14 cellular contexts compared by ENCODE assay signal in the genomic region with DNA sequence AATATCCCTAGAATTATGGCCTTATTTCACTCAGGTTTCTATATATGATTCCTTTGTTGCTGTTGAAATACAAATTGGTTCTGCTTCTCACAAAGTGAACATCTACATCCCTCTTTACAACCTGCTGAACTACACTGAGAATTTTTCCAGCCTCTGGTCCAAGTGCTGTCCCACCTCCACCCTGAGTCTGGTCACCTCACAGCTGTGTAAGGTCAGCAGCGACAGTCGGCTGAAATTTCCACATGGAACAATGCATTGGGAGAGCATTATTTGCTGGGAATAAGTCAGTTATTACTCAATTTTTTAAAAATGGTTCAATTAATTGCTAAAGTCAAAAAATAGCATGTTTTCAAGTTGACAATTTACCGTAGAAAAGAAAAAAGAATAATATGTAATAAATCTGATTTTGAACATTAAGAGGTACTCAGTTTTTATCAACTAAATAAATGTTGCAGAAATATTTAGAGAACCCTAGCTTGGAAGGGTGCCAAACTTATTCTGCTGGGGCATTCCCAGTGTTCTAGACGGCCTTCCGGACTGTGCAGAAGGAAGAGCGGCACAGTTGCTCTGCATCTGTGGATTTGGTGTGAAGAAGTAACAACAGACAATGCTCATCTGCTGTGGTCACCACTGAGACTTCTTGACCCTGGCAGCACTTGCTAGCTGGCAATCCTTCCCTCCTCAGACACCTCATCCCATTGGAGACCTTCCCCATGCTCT. TPM values are rescaled to one million over a fixed set of nuclear protein-coding genes. Genes with fewer than 3 reads are reported as not detected.
DNase-seq lines count a peak whose midpoint lies in the region; ATAC-seq, FAIRE-seq and TF ChIP-seq lines count a peak whose summit lies in the region.
"Had no signal": no experiment of that assay in that cellular context is flagged by ENCODE, and none has a peak within 500 bp of the region (broad histone marks: within the 10 kb centered on the region; RNA-seq: fewer than 3 reads in every experiment).

No MANE protein-coding gene starts in this region.

- DNase-seq in left ventricle myocardium inferior (no peak), heart right ventricle (no peak), immature natural killer cell (no peak), aorta (no peak), cerebellar nuclear complex (lab: John Stamatoyannopoulos, UW) (no peak), kidney (no peak), NCI-H146 treated with DMSO at 0.1 percent for 48 hours (lab: John Stamatoyannopoulos, UW; ENCODE audit: unreplicated experiment) (no peak)
- DNase-seq in activated CD4-positive, alpha-beta memory T cell treated with anti-CD3 and anti-CD28 coated beads for 36 hours, result no peak
- DNase-seq: activated CD4-positive, alpha-beta T cell treated with anti-CD3 and anti-CD28 coated beads for 1 hour; cortex of kidney; H9; NCI-H2171 treated with DMSO at 0.1 percent for 48 hours; OCI-M1 had no signal

- H3K4me3 ChIP-seq in left ventricle myocardium inferior, result peak overlapping the region; percentile 58
- H3K4me3 ChIP-seq in heart right ventricle, result peak overlapping the region in 1 of 10 donors; percentile 56
- no peak overlapping the region for H3K4me3 ChIP-seq in aorta (ENCODE audit: low read length in 2 of 2)
- no peak overlapping the region for H3K4me3 ChIP-seq in kidney (ENCODE audit: low read length in 2 of 2)

- no peaks in the 10 kb centered on the region for H3K9me3 ChIP-seq in left ventricle myocardium inferior (replicated peaks)
- H3K9me3 ChIP-seq in heart right ventricle, result no peaks in the 10 kb centered on the region
- H3K9me3 ChIP-seq in aorta (ENCODE audit: control insufficient read depth, low read length), result no peaks in the 10 kb centered on the region
- H3K9me3 ChIP-seq in kidney (ENCODE audit: control insufficient read depth in 1 of 2, low read length in 2 of 2), result no peaks in the 10 kb centered on the region

- peaks cover 2% of the 10 kb centered on the region for H3K9me3 Mint-ChIP-seq in activated CD4-positive, alpha-beta memory T cell treated with anti-CD3 and anti-CD28 coated beads for 36 hours
- no peaks in the 10 kb centered on the region for H3K9me3 Mint-ChIP-seq in immature natural killer cell
- H3K9me3 Mint-ChIP-seq: H9 had no signal

- intact Hi-C loops in left ventricle myocardium inferior (cut with micrococcal nuclease) (no loop called here), heart right ventricle (cut with DNase I) (loop anchor here in 2 of 10 donors (10.0 kb wide), 2 partner anchors 46 to 114 kb away; partner anchors contain the start of gene POLQ (in 1 of the 2)), aorta (cut with DNase I) (no loop called here), kidney (cut with DNase I) (no loop called here)
- intact Hi-C loops in activated CD4-positive, alpha-beta memory T cell treated with anti-CD3 and anti-CD28 coated beads for 36 hours (cut with micrococcal nuclease), result no loop called here

- H3K27ac ChIP-seq in left ventricle myocardium inferior (replicated peaks) (no peak overlapping the region), heart right ventricle (peak overlapping the region in 2 of 10 donors; percentile 59 to 93), aorta (ENCODE audit: low read depth in 1 of 2, low read length in 2 of 2) (no peak overlapping the region), kidney (ENCODE audit: low read depth in 2 of 2, low read length in 2 of 2) (no peak overlapping the region)

- H3K27me3 Mint-ChIP-seq in activated CD4-positive, alpha-beta memory T cell treated with anti-CD3 and anti-CD28 coated beads for 36 hours, result no peaks in the 10 kb centered on the region
- peaks cover 3 to 5% (median 4%) of the 10 kb centered on the region in 3 donors for H3K27me3 Mint-ChIP-seq in immature natural killer cell (ENCODE audit: low read depth in 3 of 3)

- TF ChIP-seq CTCF in left ventricle myocardium inferior (IDR thresholded peaks at IDR 0.05; ENCODE audit: borderline replicate concordance), result no peak
- no peak for TF ChIP-seq CTCF in heart right ventricle (IDR thresholded peaks at IDR 0.05)
- no peak for TF ChIP-seq CTCF in kidney (IDR thresholded peaks at IDR 0.05; ENCODE audit: borderline replicate concordance, extremely low read depth, insufficient read depth)

- H3K4me1 ChIP-seq in left ventricle myocardium inferior (peaks cover 41% of the 10 kb centered on the region), heart right ventricle (peaks cover 0 to 56% (median 18%) of the 10 kb centered on the region in 9 donors), aorta (ENCODE audit: control insufficient read depth in 1 of 2, insufficient read depth in 2 of 2, low read length in 2 of 2) (no peaks in the 10 kb centered on the region), kidney (ENCODE audit: control insufficient read depth in 1 of 2, insufficient read depth in 1 of 2, low read depth in 1 of 2, low read length in 2 of 2) (peaks cover 0 to 2% of the 10 kb centered on the region in 2 donors)

- peak overlapping the region; percentile 100 for H3K27ac Mint-ChIP-seq in activated CD4-positive, alpha-beta memory T cell treated with anti-CD3 and anti-CD28 coated beads for 36 hours
- peak overlapping the region; percentile 98 to 100 (median 99) for H3K27ac Mint-ChIP-seq in immature natural killer cell
- H3K27ac Mint-ChIP-seq: H9 had no signal

- POLR2A ChIA-PET in activated CD4-positive, alpha-beta memory T cell treated with anti-CD3 and anti-CD28 coated beads for 36 hours (lab: Charles Lee), result interaction anchor here (1.2 kb wide), 1 partner anchor 725 kb away, joined by 3 read pairs; the partner anchor contains the start of gene FAM162A

- peaks cover 59% of the 10 kb centered on the region for H3K4me1 Mint-ChIP-seq in activated CD4-positive, alpha-beta memory T cell treated with anti-CD3 and anti-CD28 coated beads for 36 hours (ENCODE audit: low read depth)
- H3K4me1 Mint-ChIP-seq in immature natural killer cell, result peaks cover 71 to 78% of the 10 kb centered on the region in 2 donors

- peaks cover 7% of the 10 kb centered on the region for H3K36me3 ChIP-seq in left ventricle myocardium inferior
- peaks cover 0 to 65% (median 7%) of the 10 kb centered on the region in 9 donors for H3K36me3 ChIP-seq in heart right ventricle
- H3K36me3 ChIP-seq in aorta (ENCODE audit: control insufficient read depth in 1 of 2, insufficient read depth in 2 of 2, low read length in 1 of 2), result peaks cover 0 to 2% of the 10 kb centered on the region in 2 donors
- H3K36me3 ChIP-seq in kidney (ENCODE audit: control insufficient read depth in 1 of 2, insufficient read depth in 2 of 2, low read length in 2 of 2), result peaks cover 8 to 9% of the 10 kb centered on the region in 2 donors

- peaks cover 57% of the 10 kb centered on the region for H3K36me3 Mint-ChIP-seq in activated CD4-positive, alpha-beta memory T cell treated with anti-CD3 and anti-CD28 coated beads for 36 hours
- H3K36me3 Mint-ChIP-seq in immature natural killer cell, result peaks cover 30 to 49% (median 46%) of the 10 kb centered on the region in 3 donors

- peak overlapping the region; percentile 97 for H3K4me3 Mint-ChIP-seq in activated CD4-positive, alpha-beta memory T cell treated with anti-CD3 and anti-CD28 coated beads for 36 hours
- H3K4me3 Mint-ChIP-seq in immature natural killer cell, result peak overlapping the region; percentile 94 to 98 (median 97)
- H3K4me3 Mint-ChIP-seq: H9 had no signal

- CTCF ChIA-PET in activated CD4-positive, alpha-beta memory T cell treated with anti-CD3 and anti-CD28 coated beads for 36 hours (lab: Charles Lee), result interaction anchor here (0.6 to 1.3 kb wide), 2 partner anchors 113 to 443 kb away, joined by 4 to 7 read pairs; partner anchors contain the start of gene POLQ

- no peaks in the 10 kb centered on the region for H3K27me3 ChIP-seq in left ventricle myocardium inferior (ENCODE audit: low read depth)
- H3K27me3 ChIP-seq in heart right ventricle, result no peaks in the 10 kb centered on the region
- no peaks in the 10 kb centered on the region for H3K27me3 ChIP-seq in aorta (ENCODE audit: control insufficient read depth in 1 of 2, insufficient read depth in 2 of 2, low read length in 1 of 2)

- ATAC-seq in heart right ventricle (no peak), aorta (ENCODE audit: low FRiP score) (peak; percentile 16)
- ATAC-seq: SK-N-SH treated with all-trans-retinoic acid at 6 μM for 48 hours had no signal

- FAIRE-seq in kidney (lab: Jason Lieb, UNC), result no peak

- WGBS in heart right ventricle, 2 donors, result 70 to 72% methylated on average over 6 of the region's 6 CpGs
- WGBS in aorta, 2 donors, result 46 to 48% methylated on average over 6 of the region's 6 CpGs

- H3K9ac ChIP-seq in kidney (ENCODE audit: low read length in 2 of 2), result no peak overlapping the region

RNA-seq across cellular contexts. Expression of gene HCLS1, which starts 1.8 kb away (rescaled TPM):
- 8.7 TPM for total RNA-seq in left ventricle myocardium inferior
- 10 to 100 TPM in 4 of 10 donors, 1 to 10 TPM in 6; 5.0 to 40.7 (median 8.6) TPM for total RNA-seq in heart right ventricle
- 10 to 100 TPM; 12.6 to 15.9 TPM for polyA plus RNA-seq in heart right ventricle
- total RNA-seq in activated CD4-positive, alpha-beta memory T cell treated with anti-CD3 and anti-CD28 coated beads for 36 hours, result 100 to 1,000 TPM; 249 to 251 TPM
- polyA plus RNA-seq in immature natural killer cell, result 100 to 1,000 TPM; 394 to 546 (median 502) TPM
- 10 to 100 TPM; 54.1 to 66.8 TPM for total RNA-seq in aorta
- polyA plus RNA-seq in aorta, result 10 to 100 TPM; 12.9 to 54.6 TPM
- 102 TPM for total RNA-seq in kidney
- polyA plus RNA-seq in kidney (ENCODE audit: insufficient read depth, low read depth, low replicate concordance), result 11.7 TPM
